Comparison of ENCODE assay signal across 8 cellular contexts in the genomic region with DNA sequence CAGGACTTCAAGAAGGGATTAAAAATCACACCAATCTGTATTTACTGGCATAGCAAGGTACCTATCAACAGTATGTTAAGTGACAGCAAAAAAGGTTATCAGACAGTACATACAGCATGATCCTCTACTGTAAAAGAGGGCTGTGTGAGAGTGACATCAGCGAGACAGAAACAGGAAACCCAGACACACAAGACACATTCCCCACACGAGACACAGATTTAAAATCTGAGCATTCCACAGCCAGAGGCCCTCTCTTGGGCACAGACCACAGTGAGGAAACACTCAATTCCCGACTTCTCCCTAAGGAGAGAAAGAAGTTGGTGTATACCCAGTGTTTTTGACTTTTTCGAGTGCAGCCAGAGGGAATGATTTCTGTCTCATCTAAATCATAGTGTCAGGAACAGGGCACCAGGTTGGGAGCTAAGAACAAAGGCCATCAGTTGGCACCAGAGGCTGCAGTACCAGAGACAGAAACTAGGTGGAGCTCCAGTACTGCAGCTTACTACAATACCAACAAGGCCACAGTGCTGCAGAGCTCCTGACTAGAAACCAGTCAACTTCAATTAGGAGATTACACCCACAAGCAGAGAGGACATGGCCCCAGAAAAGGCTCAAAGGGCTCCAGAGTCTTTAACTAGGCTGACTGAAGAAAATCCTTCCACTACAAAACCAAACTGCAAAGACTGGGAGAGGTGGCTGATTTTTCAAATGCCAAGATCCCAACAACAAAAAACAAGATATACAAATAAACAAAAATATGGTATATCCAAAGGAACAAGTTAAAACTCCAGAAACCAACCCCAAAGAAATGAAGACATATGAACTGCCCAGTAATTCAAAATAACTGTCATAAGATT. TPM values are rescaled to one million over a fixed set of nuclear protein-coding genes. Genes with fewer than 3 reads are reported as not detected.
A peak's percentile ranks its signal among the peaks of the same experiment; 100 is the strongest.
DNase-seq lines count a peak whose midpoint lies in the region; ATAC-seq, FAIRE-seq and TF ChIP-seq lines count a peak whose summit lies in the region.

No MANE protein-coding gene starts in this region.

- CTCF ChIA-PET in CD4-positive, alpha-beta T cell (lab: Charles Lee): interaction anchor here (0.7 to 2.0 kb wide), 45 partner anchors 12 to 531 kb away, joined by 3 to 67 read pairs (median 5); partner anchors contain the start of genes COA5, MGAT4A, MITD1 and UNC50

- H3K4me1 ChIP-seq in SJSA1 (replicated peaks) (no peaks in the 10 kb centered on the region), pancreas (peaks cover 5 to 9% (median 8%) of the 10 kb centered on the region in 3 donors), upper lobe of left lung (peaks cover 0 to 8% (median 6%) of the 10 kb centered on the region in 4 donors)

- 24 to 27% methylated on average over 4 of the region's 4 CpGs for WGBS in pancreas, 2 donors
- 15 to 21% methylated on average over 4 of the region's 4 CpGs for WGBS in upper lobe of left lung, 2 donors

- H3K9me3 ChIP-seq in CD4-positive, alpha-beta T cell (ENCODE audit: control insufficient read depth, low read length): no peaks in the 10 kb centered on the region
- H3K9me3 ChIP-seq in SJSA1 (replicated peaks) (no peaks in the 10 kb centered on the region), pancreas (no peaks in the 10 kb centered on the region), upper lobe of left lung (no peaks in the 10 kb centered on the region)

- intact Hi-C loops in CD4-positive, alpha-beta T cell (cut with DNase I, micrococcal nuclease): loop anchor here (1.0 to 10.0 kb wide), 11 partner anchors 15 to 531 kb away; partner anchors contain the start of genes MITD1 (in 1 of the 2) and MRPL30 (in 1 of the 2)
- intact Hi-C loops in pancreas (cut with DNase I): loop anchor here (5.0 to 10.0 kb wide), 3 partner anchors 185 to 418 kb away; no protein-coding TSS in a partner anchor

- peaks cover 95% of the 10 kb centered on the region for H3K36me3 Mint-ChIP-seq in CD4-positive, alpha-beta T cell (ENCODE audit: low read depth)

- peak overlapping the region; percentile 55 for H3K27ac ChIP-seq in CD4-positive, alpha-beta T cell (ENCODE audit: low read depth, low read length)
- H3K27ac ChIP-seq in SJSA1: no peak overlapping the region
- H3K27ac ChIP-seq in pancreas: no peak overlapping the region
- H3K27ac ChIP-seq in upper lobe of left lung: peak overlapping the region in 2 of 4 donors; percentile 28 to 38

- POLR2A ChIA-PET in CD4-positive, alpha-beta T cell (lab: Charles Lee): interaction anchor here (0.6 to 1.9 kb wide), 27 partner anchors 10 to 506 kb away, joined by 3 to 30 read pairs (median 4); partner anchors contain the start of genes C2orf15, LIPT1, MGAT4A and TSGA10

- H3K27me3 Mint-ChIP-seq in CD4-positive, alpha-beta T cell: no peaks in the 10 kb centered on the region

- DNase-seq in CD4-positive, alpha-beta T cell: peak; percentile 72 to 81 (median 78)
- DNase-seq in NCI-H1092 (lab: John Stamatoyannopoulos, UW): peak; percentile 48
- peak; percentile 53 to 63 for DNase-seq in SJSA1 (ENCODE audit: low read depth in 1 of 2, low spot score in 2 of 2)
- DNase-seq in activated gamma-delta T cell treated with anti-CD3 and anti-CD28 coated beads, Interleukin-2, amount 50 U/mL, for 16 hours (ENCODE audit: low read depth): peak; percentile 76
- peak; percentile 57 for DNase-seq in germinal center (ENCODE audit: low spot score)
- peak in 5 of 6 donors; percentile 70 to 90 (median 73) for DNase-seq in pancreas
- peak in 1 of 2 donors; percentile 85 for DNase-seq in upper lobe of left lung

- peaks cover 5% of the 10 kb centered on the region for H3K9me3 Mint-ChIP-seq in CD4-positive, alpha-beta T cell

- H3K4me1 Mint-ChIP-seq in CD4-positive, alpha-beta T cell (ENCODE audit: low read depth): peaks cover 62% of the 10 kb centered on the region

- H3K4me3 Mint-ChIP-seq in CD4-positive, alpha-beta T cell: peak overlapping the region; percentile 36

- no peaks in the 10 kb centered on the region for H3K27me3 ChIP-seq in CD4-positive, alpha-beta T cell (ENCODE audit: control insufficient read depth, insufficient read depth, low read length)
- peaks cover 4% of the 10 kb centered on the region; the same call in 1 of the 2 replicates for H3K27me3 ChIP-seq in SJSA1 (replicated peaks)
- H3K27me3 ChIP-seq in pancreas: no peaks in the 10 kb centered on the region
- no peaks in the 10 kb centered on the region for H3K27me3 ChIP-seq in upper lobe of left lung

- no peak for TF ChIP-seq EP300 in upper lobe of left lung (IDR thresholded peaks at IDR 0.05)

- ATAC-seq in CD4-positive, alpha-beta T cell (ENCODE audit: poor library complexity): peak; percentile 92
- peak; percentile 80 for ATAC-seq in GM21381 (IDR thresholded peaks at IDR 0.05; ENCODE audit: unreplicated experiment)
- peak; percentile 90 to 99 (median 98) for ATAC-seq in pancreas
- ATAC-seq in upper lobe of left lung (ENCODE audit: low FRiP score in 2 of 2): peak; percentile 94 to 96

- H3K4me3 ChIP-seq in SJSA1: no peak overlapping the region
- H3K4me3 ChIP-seq in pancreas: no peak overlapping the region
- H3K4me3 ChIP-seq in upper lobe of left lung: no peak overlapping the region

- no peaks in the 10 kb centered on the region for H3K36me3 ChIP-seq in SJSA1
- peaks cover 0 to 18% (median 0%) of the 10 kb centered on the region in 3 donors for H3K36me3 ChIP-seq in pancreas
- peaks cover 0 to 36% (median 15%) of the 10 kb centered on the region in 4 donors for H3K36me3 ChIP-seq in upper lobe of left lung

- peak; percentile 98 for TF ChIP-seq CTCF in CD4-positive, alpha-beta T cell (IDR thresholded peaks at IDR 0.05)
- TF ChIP-seq CTCF in pancreas (IDR thresholded peaks at IDR 0.05) (peak; percentile 90 to 97 (median 96)), upper lobe of left lung (IDR thresholded peaks at IDR 0.05) (peak; percentile 92 to 96 (median 95))

- TF ChIP-seq POLR2A in upper lobe of left lung (IDR thresholded peaks at IDR 0.05): no peak

- FAIRE-seq in pancreas (lab: Jason Lieb, UNC): no peak

- H3K27ac Mint-ChIP-seq in CD4-positive, alpha-beta T cell: peak overlapping the region; percentile 92

RNA-seq across cellular contexts. Expression of gene UNC50, which starts 41.0 kb away (rescaled TPM):
- total RNA-seq in CD4-positive, alpha-beta T cell: 10 to 100 TPM; 17.1 to 17.5 TPM
- total RNA-seq in SJSA1 (2014; rRNA removed; shearing (Covaris generic)): 54.8 and 56.0 TPM in 2 replicates
- total RNA-seq in pancreas (10 to 100 TPM; 11.9 to 23.3 (median 15.1) TPM), upper lobe of left lung (10 to 100 TPM; 28.3 to 65.2 (median 44.6) TPM)
- polyA plus RNA-seq in pancreas: 10 to 100 TPM; 22.9 to 38.1 TPM

RNA-seq across cellular contexts. Expression of gene COA5, which starts 41.1 kb away (rescaled TPM):
- 10 to 100 TPM; 29.2 to 30.1 TPM for total RNA-seq in CD4-positive, alpha-beta T cell
- 21.7 and 36.4 TPM in 2 replicates for total RNA-seq in SJSA1 (2014; rRNA removed; shearing (Covaris generic))
- total RNA-seq in pancreas (10 to 100 TPM in 4 of 6 donors, 1 to 10 TPM in 2; 9.3 to 16.8 (median 10.6) TPM), upper lobe of left lung (10 to 100 TPM; 22.8 to 37.7 (median 27.0) TPM)
- polyA plus RNA-seq in pancreas: 10 to 100 TPM; 26.0 to 41.0 TPM
